In genomic region chr2:173226899-173227692, GRCh38 we compare ENCODE assay signal across 19 cellular contexts.
DNase-seq lines count a peak whose midpoint lies in the region; ATAC-seq, FAIRE-seq and TF ChIP-seq lines count a peak whose summit lies in the region.
"Had no signal": no experiment of that assay in that cellular context is flagged by ENCODE, and none has a peak within 500 bp of the region (broad histone marks: within the 10 kb centered on the region; RNA-seq: fewer than 3 reads in every experiment).

No MANE protein-coding gene starts in this region.

- H3K36me3 ChIP-seq in right lobe of liver, result no peaks in the 10 kb centered on the region
- H3K36me3 ChIP-seq in PC-9 (ENCODE audit: low read depth), result no peaks in the 10 kb centered on the region
- H3K36me3 ChIP-seq: Peyer's patch had no signal

- TF ChIP-seq CTCF in right lobe of liver (IDR thresholded peaks at IDR 0.05) (no peak), type B pancreatic cell (conservative IDR thresholded peaks at IDR 0.05) (no peak), PC-9 (conservative IDR thresholded peaks at IDR 0.05) (no peak), D721Med (IDR thresholded peaks at IDR 0.05; ENCODE audit: insufficient read depth, missing control alignments) (no peak)

- H3K4me3 Mint-ChIP-seq in type B pancreatic cell, result no peak overlapping the region
- H3K4me3 Mint-ChIP-seq in effector memory CD8-positive, alpha-beta T cell, result no peak overlapping the region
- H3K4me3 Mint-ChIP-seq: activated naive CD8-positive, alpha-beta T cell; activated T-helper 17 cell treated with anti-CD3 and anti-CD28 coated beads, Interleukin-2, amount 50 U/mL, for 72 hours; T-helper 1 cell treated with Interleukin-12 subunit alpha and Interleukin-12 subunit beta and Interleukin-4 antibody, amounts not matched to agents 30 μg/mL and 1 μg/mL, for 36 hours had no signal

- H3K9me3 ChIP-seq in right lobe of liver, result no peaks in the 10 kb centered on the region
- no peaks in the 10 kb centered on the region for H3K9me3 ChIP-seq in PC-9 (ENCODE audit: insufficient read depth, low read depth)
- H3K9me3 ChIP-seq: Peyer's patch, SJCRH30 had no signal

- no peaks in the 10 kb centered on the region for H3K9me3 Mint-ChIP-seq in type B pancreatic cell
- H3K9me3 Mint-ChIP-seq in effector memory CD8-positive, alpha-beta T cell, result no peaks in the 10 kb centered on the region
- H3K9me3 Mint-ChIP-seq: activated T-helper 17 cell treated with anti-CD3 and anti-CD28 coated beads, Interleukin-2, amount 50 U/mL, for 72 hours; T-helper 1 cell treated with Interleukin-12 subunit alpha and Interleukin-12 subunit beta and Interleukin-4 antibody, amounts not matched to agents 30 μg/mL and 1 μg/mL, for 36 hours had no signal

- BruUV-seq in PC-9 (replicated peaks; lab: Mats Ljungman, UMichigan), result no TSS peak

- no peak overlapping the region for H3K4me2 ChIP-seq in PC-9

- DNase-seq in NCI-H748 (lab: John Stamatoyannopoulos, UW; ENCODE audit: unreplicated experiment) (peak; percentile 14), NCI-H748 treated with DMSO at 0.1 percent for 48 hours (lab: John Stamatoyannopoulos, UW) (no peak), SK-MEL-5 (ENCODE audit: low read depth, low spot score) (peak; percentile 92), right lobe of liver (peak in 1 of 3 donors; percentile 54), type B pancreatic cell (ENCODE audit: extremely low spot score, unreplicated experiment) (no peak), PC-9 (no peak), D721Med (ENCODE audit: insufficient read length, low spot score) (no peak)
- no peak for DNase-seq in effector memory CD8-positive, alpha-beta T cell
- DNase-seq: activated CD4-positive, alpha-beta T cell treated with anti-CD3 and anti-CD28 coated beads for 48 hours; MM.1S; NCI-H2029 treated with DMSO at 0.1 percent for 48 hours; Peyer's patch; SJCRH30 had no signal

- in situ Hi-C loops in SK-MEL-5 (cut with HindIII; ENCODE audit: low pct_unique_long_range_greater_than_20kb, low sequenced_read_pairs), result no loop called here

- H3K27ac ChIP-seq in right lobe of liver, result peak overlapping the region in 2 of 3 donors; percentile 2 to 8
- H3K27ac ChIP-seq in PC-9, result no peak overlapping the region
- H3K27ac ChIP-seq: Peyer's patch, SJCRH30 had no signal

- peaks cover 9% of the 10 kb centered on the region for H3K36me3 Mint-ChIP-seq in type B pancreatic cell
- H3K36me3 Mint-ChIP-seq in effector memory CD8-positive, alpha-beta T cell (ENCODE audit: insufficient read depth), result no peaks in the 10 kb centered on the region
- H3K36me3 Mint-ChIP-seq: activated naive CD8-positive, alpha-beta T cell had no signal

- intact Hi-C loops in right lobe of liver (cut with DNase I) (no loop called here), PC-9 (cut with micrococcal nuclease; ENCODE audit: unreplicated experiment) (no loop called here)

- H3K9me2 ChIP-seq in PC-9 (ENCODE audit: insufficient read depth), result no peaks in the 10 kb centered on the region

- CTCF ChIA-PET in PC-9 (lab: Charles Lee), result interaction anchor here (0.6 kb wide), 1 partner anchor 714 kb away, joined by 18 read pairs; no protein-coding TSS in a partner anchor

- no peaks in the 10 kb centered on the region for H4K20me1 ChIP-seq in PC-9 (ENCODE audit: insufficient read depth)

- H3K27me3 Mint-ChIP-seq in type B pancreatic cell, result no peaks in the 10 kb centered on the region
- no peaks in the 10 kb centered on the region for H3K27me3 Mint-ChIP-seq in effector memory CD8-positive, alpha-beta T cell

- H3K79me2 ChIP-seq in PC-9 (ENCODE audit: low read depth), result no peaks in the 10 kb centered on the region

- ATAC-seq in right lobe of liver, result peak; percentile 42 to 57 (median 50)
- no peak for ATAC-seq in effector memory CD8-positive, alpha-beta T cell (replicated peaks)
- ATAC-seq: activated T-helper 17 cell treated with anti-CD3 and anti-CD28 coated beads, Interleukin-2, amount 50 U/mL, for 72 hours; HCT116; sciatic nerve had no signal

- H3K4me1 Mint-ChIP-seq in type B pancreatic cell (ENCODE audit: unreplicated experiment), result peaks cover 18% of the 10 kb centered on the region
- no peaks in the 10 kb centered on the region for H3K4me1 Mint-ChIP-seq in effector memory CD8-positive, alpha-beta T cell (ENCODE audit: low read depth in 2 of 2)
- H3K4me1 Mint-ChIP-seq: activated T-helper 17 cell treated with anti-CD3 and anti-CD28 coated beads, Interleukin-2, amount 50 U/mL, for 72 hours had no signal

- POLR2A ChIA-PET in PC-9 (lab: Charles Lee; ENCODE audit: unreplicated experiment), result no interaction called here

- H3K27ac Mint-ChIP-seq in type B pancreatic cell, result peak overlapping the region; percentile 47
- H3K27ac Mint-ChIP-seq in effector memory CD8-positive, alpha-beta T cell, result no peak overlapping the region
- H3K27ac Mint-ChIP-seq: activated naive CD8-positive, alpha-beta T cell; activated T-helper 17 cell treated with anti-CD3 and anti-CD28 coated beads, Interleukin-2, amount 50 U/mL, for 72 hours; T-helper 1 cell treated with Interleukin-12 subunit alpha and Interleukin-12 subunit beta and Interleukin-4 antibody, amounts not matched to agents 30 μg/mL and 1 μg/mL, for 36 hours had no signal

- FAIRE-seq in D721Med (lab: Jason Lieb, UNC), result no peak
- FAIRE-seq: GM18507 had no signal

- TF ChIP-seq POLR2A in right lobe of liver (IDR thresholded peaks at IDR 0.05), result no peak

- H3K4me3 ChIP-seq in right lobe of liver (no peak overlapping the region), PC-9 (no peak overlapping the region)
- H3K4me3 ChIP-seq: Peyer's patch, SJCRH30 had no signal

- WGBS in right lobe of liver (ENCODE audit: insufficient coverage, low coverage, low lambda C conversion rate, missing lambda C conversion rate), result 28% methylated on average over 7 of the region's 7 CpGs

- peaks cover 0 to 30% (median 7%) of the 10 kb centered on the region in 4 donors for H3K4me1 ChIP-seq in right lobe of liver
- no peaks in the 10 kb centered on the region for H3K4me1 ChIP-seq in PC-9 (replicated peaks; ENCODE audit: insufficient read depth)
- H3K4me1 ChIP-seq: Peyer's patch, SJCRH30 had no signal

- no peaks in the 10 kb centered on the region for H3F3A ChIP-seq in PC-9 (ENCODE audit: insufficient read depth, low read depth)

- H3K27me3 ChIP-seq in right lobe of liver (no peaks in the 10 kb centered on the region), PC-9 (ENCODE audit: insufficient read depth, low read depth) (no peaks in the 10 kb centered on the region)
- H3K27me3 ChIP-seq: Peyer's patch, SJCRH30 had no signal

- no peak overlapping the region for H2AFZ ChIP-seq in PC-9

Comparison
In these comparisons a context has a peak if more than half of its experiments do, and no peak if none do; other contexts are left out.
1. DNase-seq: peak in NCI-H748 (single experiment) and SK-MEL-5 (single experiment); none in NCI-H748 treated with DMSO at 0.1 percent for 48 hours (single experiment), type B pancreatic cell (single experiment), PC-9 (0 of 2), effector memory CD8-positive, alpha-beta T cell (0 of 3) and D721Med (single experiment).